Comparison of ENCODE assay signal across 18 cellular contexts in genomic region chr6:128500017-128500416, GRCh38. TPM values are rescaled to one million over a fixed set of nuclear protein-coding genes. Genes with fewer than 3 reads are reported as not detected.
DNase-seq lines count a peak whose midpoint lies in the region; ATAC-seq and TF ChIP-seq lines count a peak whose summit lies in the region.
"Had no signal": no experiment of that assay in that cellular context is flagged by ENCODE, and none has a peak within 500 bp of the region (broad histone marks: within the 10 kb centered on the region; RNA-seq: fewer than 3 reads in every experiment).

No MANE protein-coding gene starts in this region.

- H3K4me3 ChIP-seq in epithelial cell of esophagus (ENCODE audit: low read length) (no peak overlapping the region), mucosa of rectum (ENCODE audit: low read length in 2 of 2) (no peak overlapping the region), dorsolateral prefrontal cortex (no peak overlapping the region)
- H3K4me3 ChIP-seq: MG63 had no signal

- H3K4me1 ChIP-seq in mucosa of rectum (ENCODE audit: control insufficient read depth in 2 of 2, insufficient read depth in 2 of 2, low read length in 2 of 2): peaks cover 12 to 49% of the 10 kb centered on the region in 2 donors

- H3K27ac ChIP-seq in mucosa of rectum (ENCODE audit: low read depth in 2 of 2, low read length in 2 of 2): peak overlapping the region; percentile 83 to 94
- H3K27ac ChIP-seq in dorsolateral prefrontal cortex: peak overlapping the region in 29 of 59 donors; percentile 2 to 95 (median 73)

- H3K36me3 ChIP-seq in mucosa of rectum (ENCODE audit: control insufficient read depth in 2 of 2, insufficient read depth in 2 of 2, low read length in 2 of 2): no peaks in the 10 kb centered on the region
- H3K36me3 ChIP-seq: MG63 had no signal

- intact Hi-C loops in dorsolateral prefrontal cortex (cut with DNase I): no loop called here

- peak overlapping the region in 1 of 2 donors; percentile 65 for H3K9ac ChIP-seq in mucosa of rectum (ENCODE audit: low read depth in 1 of 2, low read length in 2 of 2)

- TF ChIP-seq CTCF in epithelial cell of esophagus (IDR thresholded peaks at IDR 0.05; ENCODE audit: insufficient read depth, low read depth, low read length, missing control alignments): no peak
- TF ChIP-seq CTCF in dorsolateral prefrontal cortex (IDR thresholded peaks at IDR 0.05 in 54 of 56, conservative IDR thresholded peaks at IDR 0.05 in 2 of 56; ENCODE audit: low read depth in 1 of 56, partially characterized antibody in 56 of 56): no peak

- no peaks in the 10 kb centered on the region for H3K9me3 ChIP-seq in mucosa of rectum (ENCODE audit: control insufficient read depth in 2 of 2, low read length in 2 of 2)
- H3K9me3 ChIP-seq: MG63 had no signal

- DNase-seq in EH (ENCODE audit: low read depth): peak; percentile 43
- peak; percentile 32 for DNase-seq in OCI-M1 (lab: John Stamatoyannopoulos, UW)
- DNase-seq in epithelial cell of esophagus (ENCODE audit: low read depth): peak; percentile 80
- DNase-seq in NCI-H345 (lab: John Stamatoyannopoulos, UW): no peak
- no peak for DNase-seq in dorsolateral prefrontal cortex
- DNase-seq in NCI-H510A (lab: John Stamatoyannopoulos, UW): no peak
- DNase-seq: activated CD4-positive, alpha-beta T cell treated with anti-CD3 and anti-CD28 coated beads, Interleukin-2, amount 50 U/mL, for 4 hours; activated naive CD8-positive, alpha-beta T cell treated with anti-CD3 and anti-CD28 coated beads for 36 hours; activated T-cell treated with anti-CD3 and anti-CD28 coated beads, Interleukin-2, amount 50 U/mL, for 4 hours; caudate nucleus; MG63; NCI-H1694; NCI-H526; stimulated activated CD4-positive, alpha-beta T cell treated with anti-CD3 and anti-CD28 coated beads, Interleukin-1b, Interleukin-23, amount 100 ng/mL, for 48 hours had no signal

- no peak for ATAC-seq in HG03095 (IDR thresholded peaks at IDR 0.05; ENCODE audit: unreplicated experiment)
- ATAC-seq: activated T-cell treated with anti-CD3 and anti-CD28 coated beads, Interleukin-2, amount 50 U/mL, for 4 hours; HCT116; Panc1 had no signal

- H3K27me3 ChIP-seq in mucosa of rectum (ENCODE audit: control insufficient read depth in 2 of 2, insufficient read depth in 2 of 2, low read length in 2 of 2) (no peaks in the 10 kb centered on the region), dorsolateral prefrontal cortex (no peaks in the 10 kb centered on the region)
- H3K27me3 ChIP-seq: MG63 had no signal

RNA-seq across cellular contexts. Expression of gene PTPRK, which starts 20.4 kb away (rescaled TPM):
- total RNA-seq in dorsolateral prefrontal cortex: 100 to 1,000 TPM in 114 of 120 experiments, 10 to 100 TPM in 6; 83.1 to 211 (median 136) TPM

Comparison
In these comparisons a context has a peak if more than half of its experiments do, and no peak if none do; other contexts are left out.
1. DNase-seq: peak in EH (single experiment), OCI-M1 (single experiment) and epithelial cell of esophagus (single experiment); none in NCI-H345 (single experiment), dorsolateral prefrontal cortex (0 of 10) and NCI-H510A (single experiment).